8 cellular contexts compared by ENCODE assay signal in the genomic region with DNA sequence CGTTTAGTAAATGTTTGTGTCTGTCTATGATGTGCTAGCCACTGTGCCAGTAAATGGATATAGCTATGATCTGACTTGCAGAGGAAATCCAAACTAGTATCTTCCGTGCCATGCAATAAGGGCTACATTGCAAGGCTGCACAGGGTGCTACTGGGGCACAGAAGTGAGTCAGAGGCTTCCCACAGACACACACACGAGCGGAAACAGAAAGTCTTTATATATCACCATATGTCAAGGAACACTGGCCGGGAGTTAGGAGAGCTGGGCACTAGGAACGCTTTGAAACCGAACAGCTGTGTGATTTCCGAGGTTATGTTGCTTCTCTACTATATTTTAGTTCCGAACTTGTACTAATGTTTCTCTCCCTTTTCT. TPM values are rescaled to one million over a fixed set of nuclear protein-coding genes. Genes with fewer than 3 reads are reported as not detected.
DNase-seq lines count a peak whose midpoint lies in the region; ATAC-seq, FAIRE-seq and TF ChIP-seq lines count a peak whose summit lies in the region.
"Not testable (repeated sequence)": the region's sequence is repeated elsewhere in the genome, so short reads cannot be mapped to it uniquely, and the experiment has no call there.

No MANE protein-coding gene starts in this region.

- H3K36me3 ChIP-seq in gastroesophageal sphincter, result peaks cover 0 to 59% of the 10 kb centered on the region in 2 donors
- H3K36me3 ChIP-seq in muscle layer of colon (ENCODE audit: insufficient read depth, low read length), result peaks cover 18% of the 10 kb centered on the region
- H3K36me3 ChIP-seq in aorta (ENCODE audit: control insufficient read depth in 1 of 2, insufficient read depth in 2 of 2, low read length in 1 of 2), result not testable (repeated sequence)

- POLR2A ChIA-PET in activated CD4-positive, alpha-beta memory T cell treated with anti-CD3 and anti-CD28 coated beads, Interleukin-2, amount 10 ng/mL, durations not matched to agents 7 days and 5 days (lab: Charles Lee), result interaction anchor here (0.6 to 6.8 kb wide), 13 partner anchors 14 to 483 kb away, joined by 3 to 164 read pairs (median 8); a partner anchor contains a TSS
- POLR2A ChIA-PET in MCF 10A (lab: Yijun Ruan, JAX), result interaction anchor here (0.6 to 7.1 kb wide), 17 partner anchors 10 to 1192 kb away, joined by 3 to 195 read pairs (median 6); a partner anchor contains a TSS

- peak; percentile 64 for FAIRE-seq in GM19239 (lab: Jason Lieb, UNC)

- not testable (repeated sequence) for TF ChIP-seq POLR2A in gastroesophageal sphincter (IDR thresholded peaks at IDR 0.05)

- H3K4me3 Mint-ChIP-seq in activated CD4-positive, alpha-beta memory T cell treated with anti-CD3 and anti-CD28 coated beads, Interleukin-2, amount 10 ng/mL, durations not matched to agents 7 days and 5 days, result peak overlapping the region; percentile 92
- H3K4me3 Mint-ChIP-seq in MCF 10A (ENCODE audit: unreplicated experiment), result peak overlapping the region; percentile 99

- intact Hi-C loops in MCF 10A (cut with micrococcal nuclease), result loop anchor here (5.0 kb wide), 1 partner anchor 43 kb away; a partner anchor contains a TSS
- intact Hi-C loops in aorta (cut with DNase I), result loop anchor here in 1 of 2 donors (5.0 kb wide), 1 partner anchor 43 kb away; a partner anchor contains a TSS

- not testable (repeated sequence) for TF ChIP-seq CTCF in MCF 10A (IDR thresholded peaks at IDR 0.05; ENCODE audit: unreplicated experiment); gastroesophageal sphincter (IDR thresholded peaks at IDR 0.05)

- not testable (repeated sequence) for H3K27me3 Mint-ChIP-seq in activated CD4-positive, alpha-beta memory T cell treated with anti-CD3 and anti-CD28 coated beads, Interleukin-2, amount 10 ng/mL, durations not matched to agents 7 days and 5 days; MCF 10A (ENCODE audit: insufficient read depth, unreplicated experiment)

- H3K9me3 ChIP-seq in gastroesophageal sphincter; muscle layer of colon (ENCODE audit: low read length); aorta (ENCODE audit: control insufficient read depth, low read length): not testable (repeated sequence)

- H3K9me3 Mint-ChIP-seq in activated CD4-positive, alpha-beta memory T cell treated with anti-CD3 and anti-CD28 coated beads, Interleukin-2, amount 10 ng/mL, durations not matched to agents 7 days and 5 days; MCF 10A (ENCODE audit: unreplicated experiment): not testable (repeated sequence)

- peaks cover 20% of the 10 kb centered on the region for H3K36me3 Mint-ChIP-seq in activated CD4-positive, alpha-beta memory T cell treated with anti-CD3 and anti-CD28 coated beads, Interleukin-2, amount 10 ng/mL, durations not matched to agents 7 days and 5 days (ENCODE audit: low read depth)
- peaks cover 37% of the 10 kb centered on the region for H3K36me3 Mint-ChIP-seq in MCF 10A (ENCODE audit: insufficient read depth, unreplicated experiment)

- H3K27ac ChIP-seq in gastroesophageal sphincter (peak overlapping the region; percentile 86 to 93 (median 90)), muscle layer of colon (ENCODE audit: low read depth, low read length) (peak overlapping the region; percentile 64), aorta (ENCODE audit: low read depth in 1 of 2, low read length in 2 of 2) (peak overlapping the region; percentile 20 to 49)

- not testable (repeated sequence) for TF ChIP-seq EP300 in gastroesophageal sphincter (IDR thresholded peaks at IDR 0.05)

- H3K27me3 ChIP-seq in gastroesophageal sphincter; muscle layer of colon (ENCODE audit: control insufficient read depth in 1 of 2, insufficient read depth in 2 of 2, low read length in 2 of 2); aorta (ENCODE audit: control insufficient read depth in 1 of 2, insufficient read depth in 2 of 2, low read length in 1 of 2): not testable (repeated sequence)

- peaks cover 19% of the 10 kb centered on the region for H3K4me1 Mint-ChIP-seq in activated CD4-positive, alpha-beta memory T cell treated with anti-CD3 and anti-CD28 coated beads, Interleukin-2, amount 10 ng/mL, durations not matched to agents 7 days and 5 days
- H3K4me1 Mint-ChIP-seq in MCF 10A (ENCODE audit: insufficient read depth, unreplicated experiment), result not testable (repeated sequence)

- H3K9ac ChIP-seq in muscle layer of colon (ENCODE audit: low read length), result peak overlapping the region; percentile 82

- peaks cover 4 to 45% (median 19%) of the 10 kb centered on the region in 3 donors for H3K4me1 ChIP-seq in gastroesophageal sphincter
- not testable (repeated sequence) for H3K4me1 ChIP-seq in muscle layer of colon (ENCODE audit: insufficient read depth, low read length); aorta (ENCODE audit: control insufficient read depth in 1 of 2, insufficient read depth in 2 of 2, low read length in 2 of 2)

- peak overlapping the region; percentile 96 for H3K27ac Mint-ChIP-seq in activated CD4-positive, alpha-beta memory T cell treated with anti-CD3 and anti-CD28 coated beads, Interleukin-2, amount 10 ng/mL, durations not matched to agents 7 days and 5 days
- H3K27ac Mint-ChIP-seq in MCF 10A (ENCODE audit: low read depth, unreplicated experiment), result peak overlapping the region; percentile 97

- BruUV-seq in MCF 10A (replicated peaks; lab: Mats Ljungman, UMichigan), result TSS peak; percentile 75

- CTCF ChIA-PET in activated CD4-positive, alpha-beta memory T cell treated with anti-CD3 and anti-CD28 coated beads, Interleukin-2, amount 10 ng/mL, durations not matched to agents 7 days and 5 days (lab: Charles Lee), result interaction anchor here (0.7 to 3.9 kb wide), 4 partner anchors 14 to 79 kb away, joined by 3 to 31 read pairs (median 5); a partner anchor contains a TSS
- CTCF ChIA-PET in MCF 10A (lab: Yijun Ruan, JAX), result interaction anchor here (0.6 to 1.2 kb wide), 2 partner anchors 9 to 107 kb away, joined by 3 read pairs; no protein-coding TSS in a partner anchor

- H3K4me3 ChIP-seq in gastroesophageal sphincter (peak overlapping the region; percentile 85 to 96), muscle layer of colon (ENCODE audit: low read depth in 1 of 2, low read length in 2 of 2) (peak overlapping the region; percentile 34 to 85), aorta (ENCODE audit: low read length in 2 of 2) (peak overlapping the region; percentile 5 to 85)

- 0% methylated on average over 9 of the region's 9 CpGs for WGBS in gastroesophageal sphincter (ENCODE audit: low coverage in 1 of 2), 2 donors
- WGBS in aorta, 2 donors, result 1% methylated on average over 9 of the region's 9 CpGs

- not testable (repeated sequence) for ATAC-seq in gastroesophageal sphincter; aorta (ENCODE audit: low FRiP score)

- DNase-seq in GM19239 (ENCODE audit: insufficient read length, low spot score); aorta: not testable (repeated sequence)
- DNase-seq in NOMO-1 treated with dmso at 0.1 percent for 144 hours (lab: John Stamatoyannopoulos, UW; ENCODE audit: unreplicated experiment) (peak; percentile 37), MCF 10A (ENCODE audit: unreplicated experiment) (peak; percentile 37)
- peak; percentile 59 for DNase-seq in activated CD4-positive, alpha-beta memory T cell treated with anti-CD3 and anti-CD28 coated beads, Interleukin-2, amount 10 ng/mL, durations not matched to agents 7 days and 5 days
- peak; percentile 33 to 54 for DNase-seq in stimulated activated CD4-positive, alpha-beta T cell treated with anti-CD3 and anti-CD28 coated beads, Interleukin-2, amount 100 ng/mL, for 24 hours

RNA-seq across cellular contexts. Expression of a gene that starts 14.4 kb away (rescaled TPM):
- total RNA-seq in activated CD4-positive, alpha-beta memory T cell treated with anti-CD3 and anti-CD28 coated beads, Interleukin-2, amount 10 ng/mL, durations not matched to agents 7 days and 5 days, result 100 to 1,000 TPM; 106 to 108 TPM
- 78.0 and 97.9 TPM in 2 replicates for total RNA-seq in MCF 10A (2022)
- total RNA-seq in gastroesophageal sphincter, result 10 to 100 TPM; 47.5 to 65.1 (median 49.6) TPM
- 10 to 100 TPM; 61.4 to 69.3 TPM for total RNA-seq in aorta
- polyA plus RNA-seq in aorta, result 10 to 100 TPM; 13.5 to 49.4 TPM

RNA-seq across cellular contexts. Expression of a gene that starts 31.9 kb away (rescaled TPM):
- total RNA-seq in activated CD4-positive, alpha-beta memory T cell treated with anti-CD3 and anti-CD28 coated beads, Interleukin-2, amount 10 ng/mL, durations not matched to agents 7 days and 5 days, result 1 to 10 TPM; 8.1 to 9.3 TPM
- total RNA-seq in MCF 10A (2022), result 16.0 and 17.3 TPM in 2 replicates
- total RNA-seq in gastroesophageal sphincter, result 1 to 10 TPM in 3 of 4 donors, under 1 TPM in 1; 0.72 to 7.8 (median 4.2) TPM
- 10 to 100 TPM in 1 of 2 donors, 1 to 10 TPM in 1; 8.1 to 13.2 TPM for total RNA-seq in aorta
- 1 to 10 TPM; 1.5 to 5.4 TPM for polyA plus RNA-seq in aorta

RNA-seq across cellular contexts. Expression of a gene that starts 52.1 kb away (rescaled TPM):
- 10 to 100 TPM; 31.4 to 34.6 TPM for total RNA-seq in activated CD4-positive, alpha-beta memory T cell treated with anti-CD3 and anti-CD28 coated beads, Interleukin-2, amount 10 ng/mL, durations not matched to agents 7 days and 5 days
- total RNA-seq in MCF 10A (2022) (13.1 and 19.5 TPM in 2 replicates), gastroesophageal sphincter (10 to 100 TPM; 19.9 to 29.5 (median 21.4) TPM), aorta (10 to 100 TPM; 13.2 to 13.7 TPM)
- 10 to 100 TPM; 30.2 to 58.9 TPM for polyA plus RNA-seq in aorta

RNA-seq across cellular contexts. Expression of a gene that starts 55.6 kb away (rescaled TPM):
- total RNA-seq in activated CD4-positive, alpha-beta memory T cell treated with anti-CD3 and anti-CD28 coated beads, Interleukin-2, amount 10 ng/mL, durations not matched to agents 7 days and 5 days, result 10 to 100 TPM; 88.0 to 92.2 TPM
- total RNA-seq in MCF 10A (2022) (84.2 and 112 TPM in 2 replicates), gastroesophageal sphincter (100 to 1,000 TPM in 2 of 4 donors, 10 to 100 TPM in 2; 48.4 to 121 (median 101) TPM), aorta (100 to 1,000 TPM; 116 to 137 TPM)
- polyA plus RNA-seq in aorta, result 100 to 1,000 TPM in 1 of 2 donors, 10 to 100 TPM in 1; 75.1 to 314 TPM

Comparison
In these comparisons a context has a peak if more than half of its experiments do, and no peak if none do; other contexts are left out.
1. H3K27ac ChIP-seq: peak in every context shown above with its lines; median percentile 90 in gastroesophageal sphincter; 64 in muscle layer of colon; 34 in aorta.